In the genomic region with DNA sequence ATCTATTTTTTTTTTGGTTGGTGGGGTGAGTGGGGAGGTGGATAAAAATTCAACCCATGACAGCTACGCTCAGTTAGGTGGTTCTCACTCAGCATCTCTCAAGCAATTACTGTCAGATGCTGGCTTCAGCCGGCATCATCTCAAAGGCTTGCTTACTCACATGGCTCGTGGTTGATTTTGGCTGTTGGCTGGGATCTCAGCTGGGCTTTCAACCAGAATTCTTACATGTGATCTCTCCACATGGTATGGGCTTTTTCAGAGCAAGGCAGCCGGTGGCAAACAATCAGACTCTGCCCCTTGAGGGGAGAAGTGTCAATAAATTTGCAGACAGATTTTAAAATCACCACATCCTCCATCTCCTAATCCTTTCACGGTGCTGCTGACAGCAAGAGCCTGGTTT, we compare ENCODE assay signal across 14 cellular contexts. TPM values are rescaled to one million over a fixed set of nuclear protein-coding genes. Genes with fewer than 3 reads are reported as not detected.
A peak's percentile ranks its signal among the peaks of the same experiment; 100 is the strongest.
DNase-seq lines count a peak whose midpoint lies in the region; ATAC-seq and TF ChIP-seq lines count a peak whose summit lies in the region.
"Had no signal": no experiment of that assay in that cellular context is flagged by ENCODE, and none has a peak within 500 bp of the region (broad histone marks: within the 10 kb centered on the region; RNA-seq: fewer than 3 reads in every experiment).

No MANE protein-coding gene starts in this region.

- H3K36me3 ChIP-seq in effector memory CD4-positive, alpha-beta T cell (ENCODE audit: control insufficient read depth, insufficient read depth, low read length), result no peaks in the 10 kb centered on the region
- H3K36me3 ChIP-seq: right lobe of liver had no signal

- no peak overlapping the region for H3K27ac ChIP-seq in effector memory CD4-positive, alpha-beta T cell (ENCODE audit: insufficient read depth, low read length, poor library complexity, severe bottlenecking)
- H3K27ac ChIP-seq: right lobe of liver had no signal

- in situ Hi-C loops in astrocyte of the cerebellum (cut with HindIII; ENCODE audit: low sequenced_read_pairs), result no loop called here

- H3K9me3 ChIP-seq in effector memory CD4-positive, alpha-beta T cell (ENCODE audit: control insufficient read depth, low read length), result no peaks in the 10 kb centered on the region
- H3K9me3 ChIP-seq: right lobe of liver had no signal

- no peaks in the 10 kb centered on the region for H3K4me1 ChIP-seq in effector memory CD4-positive, alpha-beta T cell (ENCODE audit: control insufficient read depth, insufficient read depth, low read length, poor library complexity, severe bottlenecking)
- H3K4me1 ChIP-seq: right lobe of liver had no signal

- ATAC-seq in HG02610 (IDR thresholded peaks at IDR 0.05; ENCODE audit: unreplicated experiment), result no peak
- ATAC-seq: CD8-positive, alpha-beta T cell; right lobe of liver had no signal

- no peaks in the 10 kb centered on the region for H3K27me3 ChIP-seq in effector memory CD4-positive, alpha-beta T cell (replicated peaks; ENCODE audit: control insufficient read depth, insufficient read depth, low read length, poor library complexity, severe bottlenecking)
- H3K27me3 ChIP-seq: right lobe of liver had no signal

- no peak overlapping the region for H3K4me3 ChIP-seq in AG09309 (ENCODE audit: control insufficient read depth, low read depth, low read length)
- H3K4me3 ChIP-seq in astrocyte of the cerebellum (ENCODE audit: low read depth, low read length), result no peak overlapping the region
- no peak overlapping the region for H3K4me3 ChIP-seq in effector memory CD4-positive, alpha-beta T cell (ENCODE audit: insufficient read depth, low read depth, low read length, poor library complexity, severe bottlenecking)
- H3K4me3 ChIP-seq: right lobe of liver had no signal

- TF ChIP-seq CTCF in AG09309 (IDR thresholded peaks at IDR 0.05; ENCODE audit: control insufficient read depth, insufficient read depth, low read depth, low read length, missing control alignments) (no peak), astrocyte of the cerebellum (IDR thresholded peaks at IDR 0.05; ENCODE audit: low read depth, low read length, missing control alignments) (peak; percentile 33)

- DNase-seq in AG09309 (ENCODE audit: low read depth), result peak; percentile 43
- DNase-seq in LHCN-M2 (ENCODE audit: low read depth), result peak; percentile 53
- DNase-seq in astrocyte of the cerebellum (ENCODE audit: low read depth), result peak; percentile 87
- DNase-seq in hippocampal formation (lab: John Stamatoyannopoulos, UW), result peak; percentile 6 to 45
- DNase-seq in activated CD4-positive, alpha-beta T cell treated with anti-CD3 and anti-CD28 coated beads, Interleukin-2, amount 50 U/mL, for 48 hours, result no peak
- DNase-seq in HUDEP-2 (lab: John Stamatoyannopoulos, UW; ENCODE audit: unreplicated experiment in 76 of 76), result no peak
- no peak for DNase-seq in effector memory CD4-positive, alpha-beta T cell
- DNase-seq: activated T-cell treated with anti-CD3 and anti-CD28 coated beads, Interleukin-2, amount 50 U/mL, for 24 hours; CD8-positive, alpha-beta T cell; H7; NCI-H2171; right lobe of liver; T-helper 1 cell had no signal

RNA-seq across cellular contexts. Expression of gene SLC34A2, which starts 47.2 kb away (rescaled TPM):
- not detected in 2 replicates for total RNA-seq in LHCN-M2 (2014; rRNA removed)
- polyA plus RNA-seq in LHCN-M2 (2012), result 0.01 TPM
- total RNA-seq: CD8-positive, alpha-beta T cell had no signal

Comparison
In these comparisons a context has a peak if more than half of its experiments do, and no peak if none do; other contexts are left out.
1. DNase-seq: peak in AG09309 (single experiment), LHCN-M2 (single experiment), astrocyte of the cerebellum (single experiment) and hippocampal formation (2 of 2); none in activated CD4-positive, alpha-beta T cell treated with anti-CD3 and anti-CD28 coated beads, Interleukin-2, amount 50 U/mL, for 48 hours (0 of 2), HUDEP-2 (0 of 76) and effector memory CD4-positive, alpha-beta T cell (0 of 3).